32 cellular contexts compared by ENCODE assay signal in genomic region chr9:97526895-97527575, GRCh38. TPM values are rescaled to one million over a fixed set of nuclear protein-coding genes. Genes with fewer than 3 reads are reported as not detected.
DNase-seq lines count a peak whose midpoint lies in the region; ATAC-seq and TF ChIP-seq lines count a peak whose summit lies in the region.
"Had no signal": no experiment of that assay in that cellular context is flagged by ENCODE, and none has a peak within 500 bp of the region (broad histone marks: within the 10 kb centered on the region; RNA-seq: fewer than 3 reads in every experiment).

No MANE protein-coding gene starts in this region.

- DNase-seq in cardiac muscle cell (ENCODE audit: low read depth in 1 of 2, low spot score in 1 of 2) = peak in 1 of 2 donors; percentile 41
- no peak for DNase-seq in Right ventricle myocardium superior
- DNase-seq in cerebellar cortex (ENCODE audit: low spot score) = peak; percentile 73
- DNase-seq in neural progenitor cell (ENCODE audit: low spot score) = peak; percentile 25
- peak; percentile 28 for DNase-seq in upper lobe of right lung
- DNase-seq in NCI-H1105 treated with DMSO at 0.1 percent for 48 hours (lab: John Stamatoyannopoulos, UW) = no peak
- DNase-seq in endothelial cell (ENCODE audit: low spot score) = no peak
- no peak for DNase-seq in activated CD8-positive, alpha-beta memory T cell treated with anti-CD3 and anti-CD28 coated beads, Interleukin-2, amount 50 U/mL, for 4 hours
- DNase-seq: activated CD4-positive, alpha-beta memory T cell treated with anti-CD3 and anti-CD28 coated beads, Interleukin-2, amount 10 ng/mL, durations not matched to agents 7 days and 5 days; activated CD4-positive, CD25-positive, alpha-beta regulatory T cell; activated effector memory CD4-positive, alpha-beta T cell treated with anti-CD3 and anti-CD28 coated beads, Interleukin-2, amount 50 U/mL, for 16 hours; activated naive CD8-positive, alpha-beta T cell treated with anti-CD3 and anti-CD28 coated beads, Interleukin-2, amount 10 ng/mL, durations not matched to agents 7 days and 5 days; activated T-cell treated with anti-CD3 and anti-CD28 coated beads for 4 hours; AML-193; CD4-positive, alpha-beta memory T cell; effector memory CD8-positive, alpha-beta T cell; esophagus squamous epithelium; lower lobe of right lung; MG63; NCI-H1417; NCI-H2081; NCI-H446; PC-9; SHP77 treated with DMSO at 0.1 percent for 48 hours; spleen; stimulated activated CD4-positive, alpha-beta T cell treated with anti-CD3 and anti-CD28 coated beads, Interleukin-2, amount 100 ng/mL, for 48 hours had no signal

- H3K36me3 Mint-ChIP-seq in neural progenitor cell (no peaks in the 10 kb centered on the region), endothelial cell (ENCODE audit: low read depth, unreplicated experiment) (no peaks in the 10 kb centered on the region)
- H3K36me3 Mint-ChIP-seq: activated naive CD8-positive, alpha-beta T cell treated with anti-CD3 and anti-CD28 coated beads, Interleukin-2, amount 10 ng/mL, durations not matched to agents 7 days and 5 days; CD4-positive, alpha-beta memory T cell; stimulated activated effector memory CD8-positive, alpha-beta T cell treated with anti-CD3 and anti-CD28 coated beads, Interleukin-12 subunit alpha, Interleukin-12 subunit beta, amount 100 ng/mL, for 72 hours had no signal

- H3K4me3 Mint-ChIP-seq in neural progenitor cell (peak overlapping the region; percentile 8), endothelial cell (ENCODE audit: unreplicated experiment) (no peak overlapping the region)
- H3K4me3 Mint-ChIP-seq: activated CD4-positive, alpha-beta memory T cell treated with anti-CD3 and anti-CD28 coated beads, Interleukin-2, amount 10 ng/mL, durations not matched to agents 7 days and 5 days; activated naive CD8-positive, alpha-beta T cell treated with anti-CD3 and anti-CD28 coated beads, Interleukin-2, amount 10 ng/mL, durations not matched to agents 7 days and 5 days; CD4-positive, alpha-beta memory T cell; effector memory CD8-positive, alpha-beta T cell; stimulated activated effector memory CD8-positive, alpha-beta T cell treated with anti-CD3 and anti-CD28 coated beads, Interleukin-12 subunit alpha, Interleukin-12 subunit beta, amount 100 ng/mL, for 72 hours had no signal

- intact Hi-C loops in Right ventricle myocardium superior (cut with DNase I) = no loop called here
- intact Hi-C loops in upper lobe of right lung (cut with DNase I) = no loop called here

- H3K9me3 Mint-ChIP-seq in neural progenitor cell (no peaks in the 10 kb centered on the region), endothelial cell (ENCODE audit: unreplicated experiment) (no peaks in the 10 kb centered on the region)
- H3K9me3 Mint-ChIP-seq: activated CD4-positive, alpha-beta memory T cell treated with anti-CD3 and anti-CD28 coated beads, Interleukin-2, amount 10 ng/mL, durations not matched to agents 7 days and 5 days; activated naive CD8-positive, alpha-beta T cell treated with anti-CD3 and anti-CD28 coated beads, Interleukin-2, amount 10 ng/mL, durations not matched to agents 7 days and 5 days; CD4-positive, alpha-beta memory T cell; effector memory CD8-positive, alpha-beta T cell; stimulated activated effector memory CD8-positive, alpha-beta T cell treated with anti-CD3 and anti-CD28 coated beads, Interleukin-12 subunit alpha, Interleukin-12 subunit beta, amount 100 ng/mL, for 72 hours had no signal

- H2AFZ ChIP-seq in neural progenitor cell (replicated peaks) = no peak overlapping the region
- H2AFZ ChIP-seq: PC-9 had no signal

- H3K27ac Mint-ChIP-seq in neural progenitor cell (no peak overlapping the region), endothelial cell (ENCODE audit: unreplicated experiment) (no peak overlapping the region)
- H3K27ac Mint-ChIP-seq: activated CD4-positive, alpha-beta memory T cell treated with anti-CD3 and anti-CD28 coated beads, Interleukin-2, amount 10 ng/mL, durations not matched to agents 7 days and 5 days; activated naive CD8-positive, alpha-beta T cell treated with anti-CD3 and anti-CD28 coated beads, Interleukin-2, amount 10 ng/mL, durations not matched to agents 7 days and 5 days; CD4-positive, alpha-beta memory T cell; effector memory CD8-positive, alpha-beta T cell; stimulated activated effector memory CD8-positive, alpha-beta T cell treated with anti-CD3 and anti-CD28 coated beads, Interleukin-12 subunit alpha, Interleukin-12 subunit beta, amount 100 ng/mL, for 72 hours had no signal

- H3K27me3 Mint-ChIP-seq in neural progenitor cell (ENCODE audit: insufficient read depth, low read depth) = peaks cover 5% of the 10 kb centered on the region
- H3K27me3 Mint-ChIP-seq in endothelial cell (ENCODE audit: unreplicated experiment) = no peaks in the 10 kb centered on the region
- H3K27me3 Mint-ChIP-seq: activated CD4-positive, alpha-beta memory T cell treated with anti-CD3 and anti-CD28 coated beads, Interleukin-2, amount 10 ng/mL, durations not matched to agents 7 days and 5 days had no signal

- peak overlapping the region; percentile 70 for H3K4me2 ChIP-seq in neural progenitor cell

- H3K4me3 ChIP-seq in cardiac muscle cell = no peak overlapping the region
- no peak overlapping the region for H3K4me3 ChIP-seq in neural progenitor cell
- no peak overlapping the region for H3K4me3 ChIP-seq in upper lobe of right lung
- H3K4me3 ChIP-seq: esophagus squamous epithelium, K562, lower lobe of right lung, MG63, PC-9, prostate gland, spleen had no signal

- H3K4me1 ChIP-seq in cardiac muscle cell (ENCODE audit: low read depth) (peaks cover 46% of the 10 kb centered on the region), neural progenitor cell (peaks cover 21% of the 10 kb centered on the region), upper lobe of right lung (peaks cover 27% of the 10 kb centered on the region)
- H3K4me1 ChIP-seq: prostate gland, spleen had no signal

- TF ChIP-seq CTCF in cardiac muscle cell (IDR thresholded peaks at IDR 0.05; ENCODE audit: low read depth, low read length) (no peak), neural progenitor cell (IDR thresholded peaks at IDR 0.05) (no peak), upper lobe of right lung (IDR thresholded peaks at IDR 0.05) (no peak), endothelial cell (IDR thresholded peaks at IDR 0.05; ENCODE audit: unreplicated experiment) (no peak)

- peaks cover 25% of the 10 kb centered on the region for H3F3A ChIP-seq in neural progenitor cell (ENCODE audit: low read depth)

- no peak for ATAC-seq in Right ventricle myocardium superior (ENCODE audit: poor library complexity)
- no peak for ATAC-seq in upper lobe of right lung
- ATAC-seq: effector memory CD8-positive, alpha-beta T cell; K562; stimulated activated effector memory CD8-positive, alpha-beta T cell treated with anti-CD3 and anti-CD28 coated beads, Interleukin-12 subunit alpha, Interleukin-12 subunit beta, amount 100 ng/mL, for 72 hours had no signal

- no peak overlapping the region for H3K9ac ChIP-seq in neural progenitor cell

- H3K79me2 ChIP-seq in neural progenitor cell (ENCODE audit: low read depth) = no peaks in the 10 kb centered on the region

- H3K36me3 ChIP-seq in cardiac muscle cell (peaks cover 16% of the 10 kb centered on the region), neural progenitor cell (no peaks in the 10 kb centered on the region), upper lobe of right lung (peaks cover 5% of the 10 kb centered on the region)
- H3K36me3 ChIP-seq: MG63, neutrophil, prostate gland, spleen had no signal

- H3K9me3 ChIP-seq in cardiac muscle cell (ENCODE audit: low read depth) (no peaks in the 10 kb centered on the region), neural progenitor cell (ENCODE audit: low read depth) (no peaks in the 10 kb centered on the region), upper lobe of right lung (no peaks in the 10 kb centered on the region)
- H3K9me3 ChIP-seq: esophagus squamous epithelium, lower lobe of right lung, MG63, neutrophil, prostate gland, spleen had no signal

- H3K27me3 ChIP-seq in cardiac muscle cell (no peaks in the 10 kb centered on the region), neural progenitor cell (no peaks in the 10 kb centered on the region), upper lobe of right lung (no peaks in the 10 kb centered on the region)
- H3K27me3 ChIP-seq: MG63, neutrophil, spleen had no signal

- H3K4me1 Mint-ChIP-seq in neural progenitor cell = peaks cover 21% of the 10 kb centered on the region
- no peaks in the 10 kb centered on the region for H3K4me1 Mint-ChIP-seq in endothelial cell (ENCODE audit: unreplicated experiment)
- H3K4me1 Mint-ChIP-seq: activated naive CD8-positive, alpha-beta T cell treated with anti-CD3 and anti-CD28 coated beads, Interleukin-2, amount 10 ng/mL, durations not matched to agents 7 days and 5 days; CD4-positive, alpha-beta memory T cell had no signal

- H4K20me1 ChIP-seq in neural progenitor cell (ENCODE audit: low read depth) = no peaks in the 10 kb centered on the region

- H3K27ac ChIP-seq in cardiac muscle cell (peak overlapping the region; percentile 92), neural progenitor cell (no peak overlapping the region), upper lobe of right lung (no peak overlapping the region)
- H3K27ac ChIP-seq: neutrophil, spleen had no signal

RNA-seq across cellular contexts. Expression of gene TMOD1, which starts 25.6 kb away (rescaled TPM):
- total RNA-seq in cardiac muscle cell = 61.4 and 75.7 TPM in 2 replicates
- 168 and 219 TPM in 2 replicates for polyA plus RNA-seq in cardiac muscle cell
- 192 TPM for total RNA-seq in Right ventricle myocardium superior
- 0.15 TPM in 1 of 2 replicates, not detected in the other for total RNA-seq in neural progenitor cell (ENCODE audit: low replicate concordance)
- total RNA-seq in upper lobe of right lung = 11.3 TPM
- total RNA-seq in endothelial cell (ENCODE audit: unreplicated experiment) = 0.41 TPM
- total RNA-seq: HT-29 had no signal
- polyA plus RNA-seq: keratinocyte had no signal

Comparison
In these comparisons a context has a peak if more than half of its experiments do, and no peak if none do; other contexts are left out.
1. DNase-seq: peak in cerebellar cortex (single experiment), neural progenitor cell (single experiment) and upper lobe of right lung (single experiment); none in Right ventricle myocardium superior (single experiment), NCI-H1105 treated with DMSO at 0.1 percent for 48 hours (single experiment), endothelial cell (single experiment) and activated CD8-positive, alpha-beta memory T cell treated with anti-CD3 and anti-CD28 coated beads, Interleukin-2, amount 50 U/mL, for 4 hours (single experiment).